Comparison of ENCODE assay signal across 1 cellular context in genomic region chr13:50015263-50015662, GRCh38.
TF ChIP-seq lines count a peak whose summit lies in the region.

Gene KCNRG (plus strand): TSS chr13:50015444. CDS start chr13:50015494, 50 bp downstream.

TF ChIP-seq in HCT116, 20 proteins besides CTCF, POLR2A, EP300 and RAD21 (continued from another document):
- TF ChIP-seq TCF7L2 (IDR thresholded peaks at IDR 0.05; ENCODE audit: borderline replicate concordance, extremely low read depth, insufficient read depth, insufficient read length): no peak
- TF ChIP-seq EGR1 (IDR thresholded peaks at IDR 0.05; ENCODE audit: low read depth): no peak
